ENCODE assay signal across 8 cellular contexts in genomic region chr17:1649844-1650409, GRCh38. TPM values are rescaled to one million over a fixed set of nuclear protein-coding genes. Genes with fewer than 3 reads are reported as not detected.
DNase-seq lines count a peak whose midpoint lies in the region; ATAC-seq and TF ChIP-seq lines count a peak whose summit lies in the region.

RILP (minus strand) TSS chr17:1649866; CDS start chr17:1649804, 62 bp downstream.

- TF ChIP-seq CTCF in glutamatergic neuron (IDR thresholded peaks at IDR 0.05; ENCODE audit: partially characterized antibody, unreplicated experiment) (no peak), osteoblast (IDR thresholded peaks at IDR 0.05; ENCODE audit: extremely low read depth, low read depth, low read length) (no peak)

- ATAC-seq in activated T-helper 17 cell treated with anti-CD3 and anti-CD28 coated beads, Interleukin-2, amount 50 U/mL, for 72 hours (replicated peaks) = peak; percentile 22
- no peak for ATAC-seq in HG02884 (IDR thresholded peaks at IDR 0.05; ENCODE audit: unreplicated experiment)

- H2AFZ ChIP-seq in Karpas-422 (ENCODE audit: low read length) = no peak within 1 kb of the TSS
- H2AFZ ChIP-seq in osteoblast (ENCODE audit: low read length) = peak within 1 kb of the TSS; percentile 90

- H3K27me3 Mint-ChIP-seq in activated T-helper 17 cell treated with anti-CD3 and anti-CD28 coated beads, Interleukin-2, amount 50 U/mL, for 72 hours = no peaks in the 10 kb centered on the region
- H3K27me3 Mint-ChIP-seq in glutamatergic neuron (ENCODE audit: unreplicated experiment) = peaks cover 4% of the 10 kb centered on the region

- H3K9me3 Mint-ChIP-seq in activated T-helper 17 cell treated with anti-CD3 and anti-CD28 coated beads, Interleukin-2, amount 50 U/mL, for 72 hours = no peaks in the 10 kb centered on the region
- H3K9me3 Mint-ChIP-seq in glutamatergic neuron (ENCODE audit: unreplicated experiment) = peaks cover 2% of the 10 kb centered on the region

- H3K4me1 ChIP-seq in Karpas-422 (ENCODE audit: low read length) (peaks cover 22% of the 10 kb centered on the region), osteoblast (ENCODE audit: insufficient read depth, low read length) (peaks cover 9% of the 10 kb centered on the region)

- H4K20me1 ChIP-seq in Karpas-422 (ENCODE audit: insufficient read depth, low read depth, low read length) (peaks cover 5% of the 10 kb centered on the region; the same call in 1 of the 2 replicates), osteoblast (ENCODE audit: insufficient read depth, low read length) (no peaks in the 10 kb centered on the region)

- H3K4me3 Mint-ChIP-seq in activated T-helper 17 cell treated with anti-CD3 and anti-CD28 coated beads, Interleukin-2, amount 50 U/mL, for 72 hours = peak within 1 kb of the TSS; percentile 52
- H3K4me3 Mint-ChIP-seq in glutamatergic neuron (ENCODE audit: unreplicated experiment) = peak within 1 kb of the TSS; percentile 25

- peaks cover 49% of the 10 kb centered on the region for H3K36me3 Mint-ChIP-seq in activated T-helper 17 cell treated with anti-CD3 and anti-CD28 coated beads, Interleukin-2, amount 50 U/mL, for 72 hours (ENCODE audit: low read depth)
- peaks cover 8% of the 10 kb centered on the region for H3K36me3 Mint-ChIP-seq in glutamatergic neuron (ENCODE audit: unreplicated experiment)

- peak within 1 kb of the TSS; percentile 88 for H3K4me2 ChIP-seq in Karpas-422 (ENCODE audit: low read depth, low read length, poor library complexity, severe bottlenecking)
- H3K4me2 ChIP-seq in osteoblast (ENCODE audit: insufficient read depth, low read length) = peak within 1 kb of the TSS; percentile 93

- H3K9me2 ChIP-seq in Karpas-422 (replicated peaks; ENCODE audit: insufficient read depth, low read length) = no peaks in the 10 kb centered on the region

- H3K9me3 ChIP-seq in Karpas-422 (ENCODE audit: low read length) (no peaks in the 10 kb centered on the region), osteoblast (ENCODE audit: low read depth, low read length) (no peaks in the 10 kb centered on the region)

- H3K27me3 ChIP-seq in Karpas-422 (ENCODE audit: low read length) (no peaks in the 10 kb centered on the region), osteoblast (ENCODE audit: insufficient read depth, low read length) (no peaks in the 10 kb centered on the region)

- peak within 1 kb of the TSS; percentile 63 for H3K4me3 ChIP-seq in Karpas-422 (ENCODE audit: low read length)
- H3K4me3 ChIP-seq in osteoblast (ENCODE audit: insufficient read depth, low read length) = peak within 1 kb of the TSS; percentile 79

- peak within 1 kb of the TSS; percentile 66 for H3K9ac ChIP-seq in Karpas-422 (ENCODE audit: low read length)

- DNase-seq in NCI-H2029 (lab: John Stamatoyannopoulos, UW) = peak; percentile 27
- no peak for DNase-seq in NCI-H2029 treated with DMSO at 0.1 percent for 48 hours (lab: John Stamatoyannopoulos, UW)
- DNase-seq in Karpas-422 = peak; percentile 56
- no peak for DNase-seq in glutamatergic neuron
- peak; percentile 88 for DNase-seq in osteoblast (ENCODE audit: insufficient read length, low spot score, missing footprints)
- DNase-seq in hippocampal formation (lab: John Stamatoyannopoulos, UW) = no peak

- H3K27ac Mint-ChIP-seq in activated T-helper 17 cell treated with anti-CD3 and anti-CD28 coated beads, Interleukin-2, amount 50 U/mL, for 72 hours = no peak within 1 kb of the TSS
- no peak within 1 kb of the TSS for H3K27ac Mint-ChIP-seq in glutamatergic neuron (ENCODE audit: unreplicated experiment)

- H3K27ac ChIP-seq in Karpas-422 (ENCODE audit: low read length) = 0 out of 2 replicates have a peak within 1 kb of the TSS, but pooled peaks have one; percentile 26
- H3K27ac ChIP-seq in osteoblast (ENCODE audit: low read depth, low read length) = peak within 1 kb of the TSS; percentile 52

- H3K4me1 Mint-ChIP-seq in activated T-helper 17 cell treated with anti-CD3 and anti-CD28 coated beads, Interleukin-2, amount 50 U/mL, for 72 hours = no peaks in the 10 kb centered on the region
- H3K4me1 Mint-ChIP-seq in glutamatergic neuron (ENCODE audit: low read depth, unreplicated experiment) = peaks cover 13% of the 10 kb centered on the region

- H3K79me2 ChIP-seq in Karpas-422 (ENCODE audit: low read length) (no peaks in the 10 kb centered on the region), osteoblast (ENCODE audit: insufficient read depth, low read length) (no peaks in the 10 kb centered on the region)

- H3K36me3 ChIP-seq in Karpas-422 (ENCODE audit: insufficient read depth, low read length) (peaks cover 32% of the 10 kb centered on the region), osteoblast (ENCODE audit: insufficient read depth, low read length) (peaks cover 49% of the 10 kb centered on the region)

RNA-seq across cellular contexts. Expression of gene RILP, which starts in this region (rescaled TPM):
- 1.7 TPM in 1 of 2 replicates, not detected in the other for total RNA-seq in Karpas-422 (2014; rRNA removed; shearing (Covaris generic); ENCODE audit: low replicate concordance)
- total RNA-seq in activated T-helper 17 cell treated with anti-CD3 and anti-CD28 coated beads, Interleukin-2, amount 50 U/mL, for 72 hours = 1 to 10 TPM; 2.4 to 6.1 TPM
- total RNA-seq in glutamatergic neuron (ENCODE audit: unreplicated experiment) = 4.2 TPM
- 11.2 and 11.6 TPM in 2 replicates for total RNA-seq in osteoblast

Comparison
In these comparisons a context has a peak if more than half of its experiments do, and no peak if none do; other contexts are left out.
1. DNase-seq: peak in NCI-H2029 (single experiment), Karpas-422 (single experiment) and osteoblast (single experiment); none in NCI-H2029 treated with DMSO at 0.1 percent for 48 hours (single experiment), glutamatergic neuron (single experiment) and hippocampal formation (0 of 2).